ENCODE assay signal across 12 cellular contexts in the genomic region with DNA sequence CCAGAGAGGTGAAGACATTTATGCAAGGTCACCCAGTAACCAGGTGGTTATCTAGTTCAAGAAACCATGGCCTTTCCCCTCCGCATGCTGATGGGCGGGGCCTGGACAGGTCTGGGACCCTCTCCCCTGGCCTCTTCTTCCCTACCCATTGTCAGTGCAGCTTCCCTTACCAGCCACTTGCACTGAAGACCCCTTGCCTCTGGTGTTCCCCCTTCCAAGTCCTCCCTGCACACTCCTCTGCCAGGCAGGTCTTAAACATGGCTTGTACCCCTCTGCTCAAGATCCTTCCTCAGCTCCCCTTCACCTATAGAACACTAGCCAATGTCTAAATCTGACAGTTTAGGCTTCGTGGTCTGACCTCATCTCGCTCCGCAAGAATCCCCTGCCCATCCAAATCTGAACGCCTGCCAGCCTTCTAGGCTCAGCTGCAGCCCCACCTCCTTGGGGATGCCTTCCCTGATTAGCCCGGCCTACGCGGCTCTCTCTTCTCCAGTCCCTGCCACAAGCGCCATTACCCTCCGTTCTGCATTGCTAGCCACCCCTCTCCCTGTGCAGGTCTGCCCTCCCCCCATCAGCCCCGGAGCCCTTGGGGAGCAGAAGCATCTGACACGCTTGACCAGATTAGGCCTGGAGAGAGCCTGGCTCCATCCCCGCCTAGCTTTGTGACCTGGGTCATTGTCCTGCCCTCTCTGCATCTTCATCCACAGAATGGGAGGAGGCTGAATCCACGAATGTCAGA.
DNase-seq lines count a peak whose midpoint lies in the region; ATAC-seq, FAIRE-seq and TF ChIP-seq lines count a peak whose summit lies in the region.
"Had no signal": no experiment of that assay in that cellular context is flagged by ENCODE, and none has a peak within 500 bp of the region (broad histone marks: within the 10 kb centered on the region; RNA-seq: fewer than 3 reads in every experiment).

No MANE protein-coding gene starts in this region.

- DNase-seq in NCI-H82 (lab: John Stamatoyannopoulos, UW) (peak; percentile 18), NCI-H82 treated with DMSO at 0.1 percent for 48 hours (lab: John Stamatoyannopoulos, UW; ENCODE audit: unreplicated experiment) (no peak), bronchial epithelial cell (ENCODE audit: low read depth) (no peak), kidney tubule cell (ENCODE audit: low spot score) (peak; percentile 96), suprapubic skin (ENCODE audit: low spot score in 2 of 2) (peak; percentile 41 to 73), ascending aorta (ENCODE audit: low spot score in 2 of 2) (no peak), gastrocnemius medialis (no peak)
- DNase-seq: lower lobe of right lung had no signal

- TF ChIP-seq EP300 in suprapubic skin (IDR thresholded peaks at IDR 0.05), result no peak

- in situ Hi-C loops in gastrocnemius medialis (cut with MboI; ENCODE audit: low sequenced_read_pairs in 4 of 4), result no loop called here

- 58% methylated on average over 15 of the region's 15 CpGs for WGBS in suprapubic skin

- intact Hi-C loops in ascending aorta (cut with DNase I), result no loop called here
- intact Hi-C loops in gastrocnemius medialis (cut with DNase I; ENCODE audit: low total_unique reads), result no loop called here

- FAIRE-seq in bronchial epithelial cell (lab: Jason Lieb, UNC), result peak; percentile 13
- FAIRE-seq: A204.1 had no signal

- H3K4me1 ChIP-seq in suprapubic skin, result no peaks in the 10 kb centered on the region
- H3K4me1 ChIP-seq in ascending aorta, result no peaks in the 10 kb centered on the region
- no peaks in the 10 kb centered on the region for H3K4me1 ChIP-seq in gastrocnemius medialis
- H3K4me1 ChIP-seq: lower lobe of right lung, right lobe of liver, tibial artery had no signal

- H3K9me3 ChIP-seq in suprapubic skin (no peaks in the 10 kb centered on the region), ascending aorta (no peaks in the 10 kb centered on the region), gastrocnemius medialis (no peaks in the 10 kb centered on the region)
- H3K9me3 ChIP-seq: lower lobe of right lung, right lobe of liver, tibial artery had no signal

- H3K4me3 ChIP-seq in bronchial epithelial cell (ENCODE audit: low read depth, low read length) (no peak overlapping the region), suprapubic skin (no peak overlapping the region), ascending aorta (no peak overlapping the region), gastrocnemius medialis (no peak overlapping the region)
- H3K4me3 ChIP-seq: lower lobe of right lung, right lobe of liver, tibial artery had no signal

- ATAC-seq in GM21529 (IDR thresholded peaks at IDR 0.05; ENCODE audit: unreplicated experiment) (no peak), gastrocnemius medialis (no peak)
- ATAC-seq: right lobe of liver had no signal

- no peak for TF ChIP-seq CTCF in bronchial epithelial cell (IDR thresholded peaks at IDR 0.05; ENCODE audit: insufficient read depth, low read length, severe bottlenecking)
- no peak for TF ChIP-seq CTCF in suprapubic skin (IDR thresholded peaks at IDR 0.05)
- TF ChIP-seq CTCF in ascending aorta (IDR thresholded peaks at IDR 0.05), result no peak
- no peak for TF ChIP-seq CTCF in gastrocnemius medialis (IDR thresholded peaks at IDR 0.05 in 4 of 5, conservative IDR thresholded peaks at IDR 0.05 in 1 of 5)

- H3K27ac ChIP-seq in suprapubic skin, result no peak overlapping the region
- H3K27ac ChIP-seq in ascending aorta, result no peak overlapping the region
- H3K27ac ChIP-seq in gastrocnemius medialis, result no peak overlapping the region
- H3K27ac ChIP-seq: lower lobe of right lung, right lobe of liver, tibial artery had no signal

- no peaks in the 10 kb centered on the region for H3K36me3 ChIP-seq in bronchial epithelial cell (ENCODE audit: control insufficient read depth, insufficient read depth, low read length)
- no peaks in the 10 kb centered on the region for H3K36me3 ChIP-seq in suprapubic skin
- no peaks in the 10 kb centered on the region for H3K36me3 ChIP-seq in ascending aorta
- H3K36me3 ChIP-seq in gastrocnemius medialis, result no peaks in the 10 kb centered on the region
- H3K36me3 ChIP-seq: lower lobe of right lung, right lobe of liver, tibial artery had no signal

- no peak for TF ChIP-seq POLR2A in suprapubic skin (IDR thresholded peaks at IDR 0.05)
- no peak for TF ChIP-seq POLR2A in gastrocnemius medialis (IDR thresholded peaks at IDR 0.05)

- H3K27me3 ChIP-seq in bronchial epithelial cell (ENCODE audit: control insufficient read depth, insufficient read depth, low read length) (peaks cover 3% of the 10 kb centered on the region), suprapubic skin (peaks cover 14% of the 10 kb centered on the region), ascending aorta (no peaks in the 10 kb centered on the region), gastrocnemius medialis (peaks cover 0 to 1% (median 0%) of the 10 kb centered on the region in 3 donors)
- H3K27me3 ChIP-seq: right lobe of liver had no signal

Comparison
In these comparisons a context has a peak if more than half of its experiments do, and no peak if none do; other contexts are left out.
1. DNase-seq: peak in NCI-H82 (single experiment), kidney tubule cell (single experiment) and suprapubic skin (2 of 2); none in NCI-H82 treated with DMSO at 0.1 percent for 48 hours (single experiment), bronchial epithelial cell (single experiment), ascending aorta (0 of 2) and gastrocnemius medialis (0 of 2).